ENCODE assay signal across 8 cellular contexts in the genomic region with DNA sequence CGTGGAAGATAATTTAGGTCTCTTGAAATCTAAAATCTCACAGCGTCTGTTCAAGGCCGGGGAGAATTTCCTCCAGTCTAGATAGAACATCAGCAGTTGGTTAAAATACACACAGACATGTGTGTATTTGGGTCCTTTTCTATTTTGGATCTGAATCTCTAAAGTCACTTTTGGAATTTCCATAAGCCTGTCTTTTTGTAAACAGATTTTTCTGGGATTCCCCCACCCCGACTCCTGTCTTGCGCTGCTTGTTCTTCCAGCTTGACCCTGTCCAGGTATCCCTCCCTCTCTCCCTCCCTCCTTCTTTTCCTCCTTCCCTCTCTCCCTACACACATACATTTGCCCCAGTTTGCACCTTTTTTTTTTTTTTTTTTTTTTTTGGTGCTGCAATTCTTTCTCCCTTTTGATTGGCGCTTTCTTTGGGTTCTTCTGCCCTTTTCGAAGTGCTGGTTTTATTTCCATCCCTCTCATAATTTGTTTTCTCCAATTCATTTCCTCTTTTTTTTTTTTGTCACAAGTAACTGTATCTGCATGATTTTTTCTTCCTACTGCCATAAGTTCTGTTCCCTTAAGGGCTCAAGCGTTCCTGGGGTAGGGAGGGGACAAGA.
DNase-seq lines count a peak whose midpoint lies in the region; ATAC-seq and TF ChIP-seq lines count a peak whose summit lies in the region.

No MANE protein-coding gene starts in this region.

- H3K27me3 ChIP-seq in mucosa of stomach (ENCODE audit: control insufficient read depth, insufficient read depth, low read length): no peaks in the 10 kb centered on the region

- intact Hi-C loops in CD14-positive monocyte (cut with micrococcal nuclease): loop anchor here (5.0 kb wide), 2 partner anchors 64 to 99 kb away; no protein-coding TSS in a partner anchor

- H3K4me1 ChIP-seq in mucosa of stomach (ENCODE audit: control insufficient read depth, insufficient read depth, low read length): peaks cover 27% of the 10 kb centered on the region

- H3K9me3 Mint-ChIP-seq in CD14-positive monocyte: peaks cover 0 to 5% (median 0%) of the 10 kb centered on the region in 7 donors

- H3K36me3 Mint-ChIP-seq in CD14-positive monocyte: no peaks in the 10 kb centered on the region

- peak overlapping the region; percentile 87 for H3K9ac ChIP-seq in mucosa of stomach (ENCODE audit: low read length)

- peaks cover 26% of the 10 kb centered on the region for H3K4me1 Mint-ChIP-seq in CD14-positive monocyte

- peaks cover 0 to 10% (median 2%) of the 10 kb centered on the region in 3 donors for H3K27me3 Mint-ChIP-seq in CD14-positive monocyte (ENCODE audit: low read depth in 3 of 3)

- H3K4me3 Mint-ChIP-seq in CD14-positive monocyte: peak overlapping the region; percentile 63 to 91

- DNase-seq in CD14-positive monocyte (ENCODE audit: low spot score) (no peak), LNCaP clone FGC (ENCODE audit: low read depth) (no peak), cardiac fibroblast (ENCODE audit: low read depth in 2 of 2) (no peak), NCI-H69 (lab: John Stamatoyannopoulos, UW) (no peak)

- H3K36me3 ChIP-seq in mucosa of stomach (ENCODE audit: control insufficient read depth, insufficient read depth, low read length): no peaks in the 10 kb centered on the region

- H3K4me3 ChIP-seq in LNCaP clone FGC (ENCODE audit: low read depth, low read length) (peak overlapping the region; percentile 56), cardiac fibroblast (replicated peaks in 1 of 2; ENCODE audit: low read depth in 2 of 2, low read length in 2 of 2) (peak overlapping the region; percentile 44 to 66), mucosa of stomach (ENCODE audit: low read length) (peak overlapping the region; percentile 89)

- ATAC-seq in GM21390 (IDR thresholded peaks at IDR 0.05; ENCODE audit: unreplicated experiment) (no peak), HG03442 (IDR thresholded peaks at IDR 0.05; ENCODE audit: unreplicated experiment) (no peak), GM18517 (IDR thresholded peaks at IDR 0.05; ENCODE audit: unreplicated experiment) (no peak)

- TF ChIP-seq CTCF in CD14-positive monocyte (IDR thresholded peaks at IDR 0.05): no peak
- TF ChIP-seq CTCF in LNCaP clone FGC (IDR thresholded peaks at IDR 0.05; ENCODE audit: control insufficient read depth, extremely low read depth, insufficient read depth): no peak
- TF ChIP-seq CTCF in cardiac fibroblast (IDR thresholded peaks at IDR 0.05; ENCODE audit: low read depth, low read length): no peak

- H3K27ac Mint-ChIP-seq in CD14-positive monocyte: peak overlapping the region; percentile 82 to 93 (median 87)

- H3K9me3 ChIP-seq in mucosa of stomach (ENCODE audit: control insufficient read depth, low read length): no peaks in the 10 kb centered on the region
